ENCODE assay signal across 25 cellular contexts in the genomic region with DNA sequence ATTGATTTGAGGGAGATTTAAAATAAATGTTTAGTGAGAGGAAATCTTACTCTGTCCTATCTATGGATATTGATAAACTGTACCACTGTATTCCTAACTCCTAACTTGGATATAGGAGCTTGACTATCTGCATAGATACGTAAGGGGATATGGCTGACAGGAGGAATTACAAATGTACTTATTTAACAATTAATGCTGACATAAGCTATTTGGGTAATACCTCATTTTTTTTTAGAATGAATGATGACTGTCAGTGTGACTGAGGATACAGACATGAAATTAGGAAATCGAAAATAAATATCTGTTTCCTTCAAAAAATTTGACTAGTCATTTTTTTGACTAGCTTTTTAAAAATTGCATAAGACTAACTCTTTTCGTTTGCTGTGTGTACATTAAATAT.
DNase-seq lines count a peak whose midpoint lies in the region; ATAC-seq, FAIRE-seq and TF ChIP-seq lines count a peak whose summit lies in the region.
"Had no signal": no experiment of that assay in that cellular context is flagged by ENCODE, and none has a peak within 500 bp of the region (broad histone marks: within the 10 kb centered on the region; RNA-seq: fewer than 3 reads in every experiment).

No MANE protein-coding gene starts in this region.

- POLR2A ChIA-PET in IMR-90 (lab: Charles Lee; ENCODE audit: unreplicated experiment): no interaction called here

- TF ChIP-seq CTCF in heart left ventricle (IDR thresholded peaks at IDR 0.05) (no peak), right atrium auricular region (IDR thresholded peaks at IDR 0.05) (no peak), IMR-90 (conservative IDR thresholded peaks at IDR 0.05; ENCODE audit: low read depth, low read length) (no peak)

- H3K4me2 ChIP-seq in IMR-90 (ENCODE audit: low read depth, low read length): no peak overlapping the region
- H3K4me2 ChIP-seq: BLaER1 treated with 17β-estradiol and CSF1 and Interleukin-3, amounts not matched to agents 10 nM and 100 nM had no signal

- H3K4me1 ChIP-seq in heart left ventricle: peaks cover 0 to 95% (median 61%) of the 10 kb centered on the region in 12 donors
- H3K4me1 ChIP-seq in right atrium auricular region: peaks cover 0 to 55% of the 10 kb centered on the region in 2 donors
- H3K4me1 ChIP-seq in right cardiac atrium (ENCODE audit: control insufficient read depth, insufficient read depth, low read length): peaks cover 2% of the 10 kb centered on the region
- peaks cover 2% of the 10 kb centered on the region; the same call in 1 of the 2 replicates for H3K4me1 ChIP-seq in IMR-90 (ENCODE audit: control insufficient read depth, insufficient read depth, low read length)
- H3K4me1 ChIP-seq: BE2C, HAP-1 had no signal

- H3K18ac ChIP-seq in IMR-90 (ENCODE audit: low read depth, low read length): no peak overlapping the region

- H3K36me3 ChIP-seq in heart left ventricle (no peaks in the 10 kb centered on the region), right atrium auricular region (no peaks in the 10 kb centered on the region), IMR-90 (ENCODE audit: control insufficient read depth, insufficient read depth, low read length) (no peaks in the 10 kb centered on the region; the same call in 1 of the 2 replicates)
- H3K36me3 ChIP-seq: BE2C; BLaER1 treated with 17β-estradiol and CSF1 and Interleukin-3, amounts not matched to agents 10 nM and 100 nM; HAP-1 had no signal

- no peak overlapping the region for H2BK15ac ChIP-seq in IMR-90 (ENCODE audit: low read depth, low read length)

- no peak overlapping the region for H2BK5ac ChIP-seq in IMR-90 (ENCODE audit: low read depth, low read length, poor library complexity, severe bottlenecking)

- H4K8ac ChIP-seq in IMR-90 (ENCODE audit: low read depth in 2 of 2, low read length in 2 of 2): no peak overlapping the region

- H4K20me1 ChIP-seq in IMR-90 (ENCODE audit: insufficient read depth, low read length): no peaks in the 10 kb centered on the region
- H4K20me1 ChIP-seq: BLaER1 treated with 17β-estradiol and CSF1 and Interleukin-3, amounts not matched to agents 10 nM and 100 nM had no signal

- no peak overlapping the region for H3K9ac ChIP-seq in IMR-90 (ENCODE audit: low read depth, low read length)
- H3K9ac ChIP-seq: BLaER1 treated with 17β-estradiol and CSF1 and Interleukin-3, amounts not matched to agents 10 nM and 100 nM; GM23248 had no signal

- WGBS in heart left ventricle, 4 donors: 62 to 82% (median 67%) methylated on average over 3 of the region's 3 CpGs
- WGBS in right cardiac atrium: 80% methylated on average over 3 of the region's 3 CpGs
- no CpG with 5 or more reads among the region's 3 CpGs for WGBS in IMR-90 (ENCODE audit: extremely low coverage in 2 of 2, insufficient read length in 1 of 2), 2 experiments

- H3K14ac ChIP-seq in IMR-90 (replicated peaks; ENCODE audit: low read depth, low read length): no peak overlapping the region

- no peak overlapping the region for H3K4ac ChIP-seq in IMR-90 (ENCODE audit: low read depth, low read length)

- no peaks in the 10 kb centered on the region for H3K9me3 ChIP-seq in heart left ventricle
- no peaks in the 10 kb centered on the region for H3K9me3 ChIP-seq in right atrium auricular region
- no peaks in the 10 kb centered on the region for H3K9me3 ChIP-seq in right cardiac atrium (ENCODE audit: control insufficient read depth, low read length)
- no peaks in the 10 kb centered on the region for H3K9me3 ChIP-seq in IMR-90 (ENCODE audit: control insufficient read depth, insufficient read depth, low read length)
- H3K9me3 ChIP-seq: BE2C; BLaER1 treated with 17β-estradiol and CSF1 and Interleukin-3, amounts not matched to agents 10 nM and 100 nM; HAP-1 had no signal

- H4K91ac ChIP-seq in IMR-90 (ENCODE audit: insufficient read depth, low read depth, low read length): no peak overlapping the region

- no peaks in the 10 kb centered on the region for H3K9me1 ChIP-seq in IMR-90 (ENCODE audit: insufficient read depth, low read length)

- H2AFZ ChIP-seq in IMR-90 (replicated peaks; ENCODE audit: low read length, poor library complexity): no peak overlapping the region
- H2AFZ ChIP-seq: GM23248 had no signal

- no peak overlapping the region for H4K5ac ChIP-seq in IMR-90 (ENCODE audit: low read depth, low read length)

- DNase-seq in heart left ventricle (no peak), Right ventricle myocardium superior (no peak), right atrium auricular region (ENCODE audit: low spot score) (no peak), right cardiac atrium (no peak), IMR-90 (no peak), urothelium cell line (ENCODE audit: low spot score) (no peak), COR-L47 (lab: John Stamatoyannopoulos, UW) (no peak)
- DNase-seq: ACHN; AML-193; BE2C; CD4-positive, alpha-beta T cell; CD8-positive, alpha-beta memory T cell; DMS153; DND-41; GDM1; GM23248; HFFc6 had no signal

- dilution Hi-C loops in IMR-90 (cut with HindIII; ENCODE audit: low sequenced_read_pairs, unreplicated experiment): no loop called here

- no peak overlapping the region for H2AK5ac ChIP-seq in IMR-90 (ENCODE audit: low read depth, low read length)

- CTCF ChIA-PET in IMR-90 (lab: Yijun Ruan, JAX): no interaction called here

- no peak for TF ChIP-seq POLR2A in heart left ventricle (IDR thresholded peaks at IDR 0.05)
- TF ChIP-seq POLR2A in IMR-90 (IDR thresholded peaks at IDR 0.05; ENCODE audit: low read depth, low read length): no peak

- H3K27ac ChIP-seq in heart left ventricle (peak overlapping the region in 10 of 12 donors; percentile 70 to 94 (median 78)), right atrium auricular region (peak overlapping the region; percentile 83 to 89), right cardiac atrium (ENCODE audit: low read length) (no peak overlapping the region), IMR-90 (ENCODE audit: insufficient read depth, low read length) (no peak overlapping the region)
- H3K27ac ChIP-seq: 22Rv1; BLaER1 treated with 17β-estradiol and CSF1 and Interleukin-3, amounts not matched to agents 10 nM and 100 nM; GM23248 had no signal

- H3K27me3 ChIP-seq in heart left ventricle (no peaks in the 10 kb centered on the region), right atrium auricular region (no peaks in the 10 kb centered on the region), right cardiac atrium (ENCODE audit: control insufficient read depth, insufficient read depth) (no peaks in the 10 kb centered on the region), IMR-90 (ENCODE audit: control insufficient read depth, insufficient read depth, low read length) (no peaks in the 10 kb centered on the region)
- H3K27me3 ChIP-seq: BE2C; BLaER1 treated with 17β-estradiol and CSF1 and Interleukin-3, amounts not matched to agents 10 nM and 100 nM had no signal

- ATAC-seq in heart left ventricle (no peak), Right ventricle myocardium superior (ENCODE audit: poor library complexity) (no peak), right cardiac atrium (no peak), IMR-90 (ENCODE audit: low read depth) (no peak)
- ATAC-seq: GM12878 had no signal

- no TSS peak for BruUV-seq in IMR-90 (replicated peaks; lab: Mats Ljungman, UMichigan)

- H3K79me1 ChIP-seq in IMR-90 (ENCODE audit: low read depth in 1 of 2, low read length in 2 of 2): no peaks in the 10 kb centered on the region; a peak in 1 of 4 replicates

- H2AK9ac ChIP-seq in IMR-90 (replicated peaks; ENCODE audit: low read depth, low read length, poor library complexity): no peak overlapping the region

- in situ Hi-C loops in IMR-90 (cut with MboI; ENCODE audit: low sequenced_read_pairs): no loop called here

- no peak overlapping the region for H2BK20ac ChIP-seq in IMR-90 (ENCODE audit: low read depth, low read length)

- peak; percentile 62 for FAIRE-seq in islet of Langerhans (lab: Jason Lieb, UNC)
- no peak for FAIRE-seq in urothelium cell line (lab: Jason Lieb, UNC)
- FAIRE-seq: A204.1, GM12878, GM19239, H54 had no signal

- H3K56ac ChIP-seq in IMR-90 (ENCODE audit: extremely low read depth, insufficient read depth, low read length): no peak overlapping the region

- H3K4me3 ChIP-seq in heart left ventricle (no peak overlapping the region), right atrium auricular region (no peak overlapping the region), right cardiac atrium (ENCODE audit: low read length) (no peak overlapping the region), IMR-90 (ENCODE audit: insufficient read depth, low read depth, low read length) (no peak overlapping the region)
- H3K4me3 ChIP-seq: BLaER1 treated with 17β-estradiol and CSF1 and Interleukin-3, amounts not matched to agents 10 nM and 100 nM; GM12878; GM23248; HAP-1 had no signal

- intact Hi-C loops in heart left ventricle (cut with DNase I): no loop called here
- intact Hi-C loops in Right ventricle myocardium superior (cut with DNase I): no loop called here
- intact Hi-C loops in right cardiac atrium (cut with DNase I): no loop called here
- intact Hi-C loops in IMR-90 (cut with micrococcal nuclease): no loop called here

- no peak for TF ChIP-seq RAD21 in IMR-90 (IDR thresholded peaks at IDR 0.05; ENCODE audit: low read length)

- H3K23ac ChIP-seq in IMR-90 (ENCODE audit: low read depth, low read length): no peak overlapping the region

- H2BK120ac ChIP-seq in IMR-90 (ENCODE audit: low read depth, low read length): no peak overlapping the region

TF ChIP-seq in IMR-90, 13 proteins besides CTCF, POLR2A, EP300 and RAD21:
- no peak for TF ChIP-seq FOS (IDR thresholded peaks at IDR 0.05; ENCODE audit: low read depth, low read length)
- TF ChIP-seq MAFK (IDR thresholded peaks at IDR 0.05; ENCODE audit: low read depth, low read length): peak; percentile 98

Comparison
In these comparisons a context has a peak if more than half of its experiments do, and no peak if none do; other contexts are left out.
1. H3K27ac ChIP-seq: peak in heart left ventricle (10 of 12) and right atrium auricular region (2 of 2); none in right cardiac atrium (single experiment) and IMR-90 (single experiment).